1 cellular context compared by ENCODE assay signal in the genomic region with DNA sequence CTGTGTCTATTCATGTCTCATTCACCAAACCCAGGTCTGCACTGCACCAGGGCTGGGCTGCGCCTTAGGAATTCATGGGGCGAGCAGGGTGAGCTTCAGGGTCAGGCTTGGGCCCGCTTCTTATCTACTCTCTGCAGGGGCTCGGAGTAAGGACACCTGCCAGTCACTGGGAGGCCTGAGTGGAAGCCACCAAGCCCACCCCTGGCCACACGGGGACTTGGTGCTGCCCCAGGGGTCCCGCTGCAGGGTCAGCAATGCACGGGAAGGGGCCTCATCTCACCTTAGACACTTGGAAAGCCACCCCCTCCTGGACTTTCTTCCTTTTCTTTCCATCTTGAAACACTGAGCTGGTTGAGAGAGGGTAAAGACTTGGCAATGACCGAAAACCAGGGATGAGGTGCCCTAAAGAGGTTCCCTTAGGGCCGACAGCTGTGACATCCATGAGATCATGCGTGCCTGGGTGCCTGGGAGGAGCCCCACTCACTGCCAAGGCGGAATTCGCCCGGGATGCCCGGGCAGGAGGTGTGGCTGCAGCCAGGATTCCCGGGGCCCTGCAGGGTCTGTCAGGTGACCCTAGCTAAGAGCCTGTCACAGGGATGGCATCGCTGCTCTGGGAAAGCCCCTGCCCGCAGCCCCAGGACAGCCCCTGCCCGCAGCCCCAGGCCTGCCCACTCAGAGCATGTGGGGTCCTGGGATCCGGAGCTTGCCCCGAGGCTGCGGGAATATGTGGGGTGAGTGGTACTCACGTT.
TF ChIP-seq lines count a peak whose summit lies in the region.

No MANE protein-coding gene starts in this region.

TF ChIP-seq in IMR-90, 13 proteins besides CTCF, POLR2A, EP300 and RAD21:
- TF ChIP-seq CEBPB (IDR thresholded peaks at IDR 0.05; ENCODE audit: low read depth, low read length) (no peak), BHLHE40 (IDR thresholded peaks at IDR 0.05; ENCODE audit: low read depth, low read length) (no peak), MAFK (IDR thresholded peaks at IDR 0.05; ENCODE audit: low read depth, low read length) (no peak), RCOR1 (IDR thresholded peaks at IDR 0.05; ENCODE audit: insufficient replicate concordance, low read length) (no peak), SMC3 (IDR thresholded peaks at IDR 0.05; ENCODE audit: low read depth, low read length) (no peak), NFE2L2 (IDR thresholded peaks at IDR 0.05; ENCODE audit: low read depth, low read length) (no peak), CHD1 (IDR thresholded peaks at IDR 0.05; ENCODE audit: low read depth, low read length) (no peak), MAZ (IDR thresholded peaks at IDR 0.05; ENCODE audit: borderline replicate concordance, low read depth, low read length) (no peak), USF2 (IDR thresholded peaks at IDR 0.05; ENCODE audit: low read depth, low read length) (no peak)
